Comparison of ENCODE assay signal across 13 cellular contexts in the genomic region with DNA sequence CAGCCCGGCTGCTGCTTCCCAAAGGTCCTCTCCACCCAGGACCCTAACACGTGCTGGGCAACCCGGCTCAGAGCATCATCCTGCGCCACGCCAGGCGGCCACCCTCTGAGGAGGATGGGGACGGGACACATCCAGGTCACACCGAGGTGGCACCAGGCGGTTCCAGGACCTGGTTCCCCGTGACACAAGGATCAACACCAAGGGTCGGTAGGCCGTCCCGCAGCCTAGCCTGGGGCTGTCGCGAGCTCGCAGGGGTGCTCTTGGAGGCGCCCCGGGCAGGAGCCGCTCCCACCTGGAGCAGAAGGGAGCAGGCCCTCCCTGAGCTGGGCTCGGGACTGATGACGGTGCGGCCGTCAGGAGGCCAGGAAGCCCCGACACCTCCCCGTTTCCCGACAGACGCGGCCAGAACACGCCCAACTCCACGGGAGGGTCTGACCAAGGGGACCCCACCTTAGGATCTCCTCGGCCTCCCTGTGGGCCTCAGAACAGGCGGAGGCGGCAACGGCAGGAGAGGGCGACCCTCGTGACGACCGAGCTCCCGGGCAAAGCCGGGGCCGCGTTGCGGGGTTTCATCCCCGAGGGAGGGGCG. TPM values are rescaled to one million over a fixed set of nuclear protein-coding genes. Genes with fewer than 3 reads are reported as not detected.
A peak's percentile ranks its signal among the peaks of the same experiment; 100 is the strongest.
DNase-seq lines count a peak whose midpoint lies in the region; ATAC-seq, FAIRE-seq and TF ChIP-seq lines count a peak whose summit lies in the region.
"Had no signal": no experiment of that assay in that cellular context is flagged by ENCODE, and none has a peak within 500 bp of the region (broad histone marks: within the 10 kb centered on the region; RNA-seq: fewer than 3 reads in every experiment).

No MANE protein-coding gene starts in this region.

- H3K36me3 ChIP-seq in H1 (ENCODE audit: control insufficient read depth in 2 of 4, insufficient read depth in 4 of 4, low read length in 3 of 4): no peaks in the 10 kb centered on the region
- H3K36me3 ChIP-seq in spleen: peaks cover 0 to 24% (median 0%) of the 10 kb centered on the region in 6 donors

- no peak for DNase-seq in activated T-cell treated with anti-CD3 and anti-CD28 coated beads, Interleukin-2, amount 50 U/mL, for 24 hours
- DNase-seq in activated T-cell treated with anti-CD3 and anti-CD28 coated beads for 4 hours (no peak), H1 (ENCODE audit: low read depth in 1 of 2, low spot score in 2 of 2) (no peak), spleen (peak; percentile 75), WTC11 (ENCODE audit: low spot score) (no peak), SKM-1 treated with dmso at 0.1 percent for 144 hours (lab: John Stamatoyannopoulos, UW; ENCODE audit: unreplicated experiment) (no peak)
- DNase-seq: activated CD4-positive, alpha-beta T cell treated with anti-CD3 and anti-CD28 coated beads, Interleukin-2, amount 10 ng/mL, durations not matched to agents 7 days and 5 days; CD4-positive, alpha-beta T cell; SHP77; T-helper 9 cell had no signal

- WGBS in H1 (ENCODE audit: extremely low coverage in 1 of 2, insufficient coverage in 1 of 2, insufficient read length in 1 of 2, insufficient replicate concordance in 2 of 2, low coverage in 1 of 2, low lambda C conversion rate in 2 of 2, missing lambda C conversion rate in 1 of 2), 2 experiments: 95% methylated on average over 31 of the region's 45 CpGs; no CpG with 5 or more reads in 1 of the 2 experiments
- WGBS in spleen, 5 donors: 68 to 94% (median 89%) methylated on average over 22 to 45 of the region's 45 CpGs

- TF ChIP-seq POLR2A in H1 (IDR thresholded peaks at IDR 0.05; ENCODE audit: control extremely low read depth in 1 of 2, low read depth in 2 of 2, low read length in 2 of 2): no peak
- TF ChIP-seq POLR2A in spleen (IDR thresholded peaks at IDR 0.05): no peak

- peaks cover 11% of the 10 kb centered on the region for H3K79me1 ChIP-seq in H1 (ENCODE audit: low read depth, low read length)

- peak overlapping the region; percentile 80 for H4K8ac ChIP-seq in H1 (ENCODE audit: extremely low read depth, insufficient read depth, low read length)

- H3K4me1 Mint-ChIP-seq in activated T-cell treated with anti-CD3 and anti-CD28 coated beads, Interleukin-2, amount 50 U/mL, for 24 hours (ENCODE audit: low read depth): peaks cover 18% of the 10 kb centered on the region
- no peaks in the 10 kb centered on the region for H3K4me1 Mint-ChIP-seq in WTC11

- no peak overlapping the region for H2BK12ac ChIP-seq in H1 (ENCODE audit: low read depth, low read length)

- H3K4me1 ChIP-seq in H1 (replicated peaks in 1 of 4; ENCODE audit: control insufficient read depth in 3 of 4, insufficient read depth in 4 of 4, low read length in 3 of 4) (peaks cover 0 to 5% (median 0%) of the 10 kb centered on the region in 4 experiments; a peak in 2 of 7 replicates), spleen (peaks cover 14 to 78% (median 30%) of the 10 kb centered on the region in 6 donors)

- no peak overlapping the region for H3K14ac ChIP-seq in H1 (ENCODE audit: insufficient read length)

- H3K27ac ChIP-seq in H1 (ENCODE audit: low read depth, low read length): no peak overlapping the region
- H3K27ac ChIP-seq in spleen: peak overlapping the region in 6 of 8 donors; percentile 8 to 63 (median 15)
- H3K27ac ChIP-seq: 22Rv1 had no signal

- H3K9me3 ChIP-seq in H1 (ENCODE audit: insufficient read depth in 2 of 2, low read depth in 1 of 2, low read length in 1 of 2) (no peaks in the 10 kb centered on the region), spleen (no peaks in the 10 kb centered on the region)

- TF ChIP-seq EP300 in H1 (IDR thresholded peaks at IDR 0.05; ENCODE audit: borderline replicate concordance in 1 of 2, low read depth in 2 of 2, low read length in 2 of 2): no peak

- no peak overlapping the region for H2BK15ac ChIP-seq in H1 (ENCODE audit: low read length)

- H3K27ac Mint-ChIP-seq in activated T-cell treated with anti-CD3 and anti-CD28 coated beads, Interleukin-2, amount 50 U/mL, for 24 hours: no peak overlapping the region
- no peak overlapping the region for H3K27ac Mint-ChIP-seq in WTC11
- H3K27ac Mint-ChIP-seq: activated CD4-positive, alpha-beta T cell treated with anti-CD3 and anti-CD28 coated beads, Interleukin-2, amount 10 ng/mL, durations not matched to agents 7 days and 5 days; CD4-positive, alpha-beta T cell; progenitor cell of endocrine pancreas had no signal

- H3K36me3 Mint-ChIP-seq in activated T-cell treated with anti-CD3 and anti-CD28 coated beads, Interleukin-2, amount 50 U/mL, for 24 hours (ENCODE audit: low read depth): peaks cover 7% of the 10 kb centered on the region
- no peaks in the 10 kb centered on the region for H3K36me3 Mint-ChIP-seq in WTC11

- no peak for ATAC-seq in WTC11

- no peak overlapping the region for H4K5ac ChIP-seq in H1 (ENCODE audit: insufficient read length, low read depth, low read length)

- intact Hi-C loops in spleen (cut with DNase I; ENCODE audit: low total_unique reads): no loop called here

- no peaks in the 10 kb centered on the region for H3K23me2 ChIP-seq in H1 (ENCODE audit: low read depth, low read length)

- H4K20me1 ChIP-seq in H1 (replicated peaks in 1 of 2; ENCODE audit: control insufficient read depth in 1 of 2, insufficient read depth in 2 of 2, low read length in 2 of 2): peaks cover 0 to 3% of the 10 kb centered on the region in 2 experiments

- H3K18ac ChIP-seq in H1 (ENCODE audit: extremely low read depth, low read length): no peak overlapping the region

- TF ChIP-seq RAD21 in H1 (IDR thresholded peaks at IDR 0.05 in 1 of 2, conservative IDR thresholded peaks at IDR 0.05 in 1 of 2; ENCODE audit: low read depth in 2 of 2, low read length in 2 of 2): no peak

- no peak overlapping the region for H3K4me2 ChIP-seq in H1 (ENCODE audit: insufficient read depth in 1 of 2, low read depth in 2 of 2, low read length in 2 of 2)

- H3K23ac ChIP-seq in H1 (ENCODE audit: insufficient read length): no peak overlapping the region

- no peaks in the 10 kb centered on the region for H3K27me3 Mint-ChIP-seq in activated T-cell treated with anti-CD3 and anti-CD28 coated beads, Interleukin-2, amount 50 U/mL, for 24 hours
- H3K27me3 Mint-ChIP-seq in WTC11 (ENCODE audit: low read depth): no peaks in the 10 kb centered on the region
- H3K27me3 Mint-ChIP-seq: activated CD4-positive, alpha-beta T cell treated with anti-CD3 and anti-CD28 coated beads, Interleukin-2, amount 10 ng/mL, durations not matched to agents 7 days and 5 days; CD4-positive, alpha-beta T cell; progenitor cell of endocrine pancreas had no signal

- FAIRE-seq in H1 (lab: Jason Lieb, UNC): no peak

- no peak overlapping the region for H2AK5ac ChIP-seq in H1 (ENCODE audit: low read depth, low read length)

- CTCF ChIA-PET in H1 (lab: Charles Lee; ENCODE audit: partially characterized antibody) (interaction anchor here (0.8 to 1.4 kb wide), 4 partner anchors 9 to 130 kb away, joined by 3 to 5 read pairs (median 4); a partner anchor contains a TSS), WTC11 (lab: Charles Lee) (interaction anchor here (0.5 kb wide), 1 partner anchor 41 kb away, joined by 3 read pairs; no protein-coding TSS in a partner anchor)

- H3K4ac ChIP-seq in H1 (replicated peaks; ENCODE audit: insufficient read length, low read depth, low read length): no peak overlapping the region

- H3K79me2 ChIP-seq in H1 (ENCODE audit: control insufficient read depth in 1 of 2, insufficient read depth in 2 of 2, low read length in 2 of 2): peaks cover 0 to 3% of the 10 kb centered on the region in 2 experiments; a peak in 1 of 4 replicates

- no peaks in the 10 kb centered on the region for H3K9me3 Mint-ChIP-seq in activated T-cell treated with anti-CD3 and anti-CD28 coated beads, Interleukin-2, amount 50 U/mL, for 24 hours
- no peaks in the 10 kb centered on the region for H3K9me3 Mint-ChIP-seq in WTC11
- H3K9me3 Mint-ChIP-seq: activated CD4-positive, alpha-beta T cell treated with anti-CD3 and anti-CD28 coated beads, Interleukin-2, amount 10 ng/mL, durations not matched to agents 7 days and 5 days; CD4-positive, alpha-beta T cell had no signal

- no peaks in the 10 kb centered on the region for H3K27me3 ChIP-seq in H1 (replicated peaks in 1 of 4; ENCODE audit: control insufficient read depth in 3 of 4, extremely low read depth in 1 of 4, insufficient read depth in 3 of 4, low read length in 3 of 4)
- peaks cover 0 to 15% (median 0%) of the 10 kb centered on the region in 7 donors for H3K27me3 ChIP-seq in spleen (replicated peaks in 1 of 7)

- peak overlapping the region; percentile 76 for H3K4me3 Mint-ChIP-seq in activated T-cell treated with anti-CD3 and anti-CD28 coated beads, Interleukin-2, amount 50 U/mL, for 24 hours
- H3K4me3 Mint-ChIP-seq in WTC11: no peak overlapping the region
- H3K4me3 Mint-ChIP-seq: CD4-positive, alpha-beta T cell had no signal

- H2BK20ac ChIP-seq in H1 (ENCODE audit: low read length): no peak overlapping the region

- H2AFZ ChIP-seq in H1 (ENCODE audit: low read length): no peak overlapping the region

- no peak overlapping the region for H2BK5ac ChIP-seq in H1 (ENCODE audit: low read depth, low read length)

- no peak for TF ChIP-seq CTCF in H1 (IDR thresholded peaks at IDR 0.05; ENCODE audit: control extremely low read depth in 1 of 3, insufficient read depth in 1 of 3, low read depth in 1 of 3, low read length in 3 of 3)
- no peak for TF ChIP-seq CTCF in spleen (IDR thresholded peaks at IDR 0.05 in 8 of 11, conservative IDR thresholded peaks at IDR 0.05 in 3 of 11)
- TF ChIP-seq CTCF in WTC11 (IDR thresholded peaks at IDR 0.05): no peak

- no peak overlapping the region for H3K56ac ChIP-seq in H1 (replicated peaks; ENCODE audit: insufficient read length, low read depth, low read length)

- no peak overlapping the region for H4K91ac ChIP-seq in H1 (replicated peaks; ENCODE audit: insufficient read length, low read length)

- H2BK120ac ChIP-seq in H1 (replicated peaks; ENCODE audit: low read depth, low read length): no peak overlapping the region

- POLR2A ChIA-PET in H1 (lab: Charles Lee; ENCODE audit: partially characterized antibody) (no interaction called here), WTC11 (lab: Charles Lee) (no interaction called here)

- no peak overlapping the region for H3K9ac ChIP-seq in H1 (replicated peaks in 1 of 4; ENCODE audit: extremely low read depth in 1 of 4, low read depth in 3 of 4, low read length in 3 of 4)

- H3K4me3 ChIP-seq in H1 (ENCODE audit: extremely low read depth in 1 of 4, insufficient read depth in 2 of 4, low read depth in 3 of 4, low read length in 4 of 4): no peak overlapping the region
- peak overlapping the region in 5 of 8 donors; percentile 32 to 54 (median 40) for H3K4me3 ChIP-seq in spleen

RNA-seq across cellular contexts. Expression of a gene that starts 6.3 kb away (rescaled TPM):
- 7.0 and 7.2 TPM in 2 replicates for total RNA-seq in H1 (2021; fragmentation: NEBNext Ultra II Directional; extraction: Animal tissue kit (Norgen Biotek cat#: 25700))
- polyA plus RNA-seq in H1 (2011; rRNA removed) (9.4 and 12.7 TPM in 2 replicates), spleen (10 to 100 TPM; 15.6 to 62.3 (median 43.4) TPM)
- polyA plus RNA-seq in H1 (2011; cell fraction: cytosol; rRNA removed): 11.1 TPM
- polyA plus RNA-seq in H1 (2011; cell fraction: nucleus; rRNA removed): 40.6 TPM
- polyA plus RNA-seq in H1 (2012, experiment 1 of 2): 4.4 to 11.7 TPM (median 10.6 TPM) in 4 replicates
- 6.7 TPM for polyA plus RNA-seq in H1 (2012, experiment 2 of 2)
- polyA plus RNA-seq in H1 (2013, experiment 1 of 2): 5.3 TPM
- 4.9 TPM for polyA plus RNA-seq in H1 (2013, experiment 2 of 2)
- 2.7 and 6.9 TPM in 2 replicates for polyA minus RNA-seq in H1 (2011; rRNA and poly(A)+ RNA removed)
- 6.4 TPM for polyA minus RNA-seq in H1 (2011; cell fraction: cytosol; rRNA and poly(A)+ RNA removed)
- polyA minus RNA-seq in H1 (2011; cell fraction: nucleus; rRNA and poly(A)+ RNA removed): 11.7 TPM
- total RNA-seq in spleen (10 to 100 TPM; 14.5 to 52.8 (median 29.8) TPM), WTC11 (2021) (20.4 to 23.1 TPM (median 21.2 TPM) in 3 replicates)

RNA-seq across cellular contexts. Expression of a gene that starts 6.5 kb away (rescaled TPM):
- 0.34 and 0.55 TPM in 2 replicates for total RNA-seq in H1 (2021; fragmentation: NEBNext Ultra II Directional; extraction: Animal tissue kit (Norgen Biotek cat#: 25700))
- polyA plus RNA-seq in H1 (2011; rRNA removed): 0.91 and 1.5 TPM in 2 replicates
- polyA plus RNA-seq in H1 (2011; cell fraction: cytosol; rRNA removed): 1.3 TPM
- polyA plus RNA-seq in H1 (2011; cell fraction: nucleus; rRNA removed): 4.7 TPM
- 0.41 to 1.2 TPM (median 0.88 TPM) in 4 replicates for polyA plus RNA-seq in H1 (2012, experiment 1 of 2)
- 0.25 TPM for polyA plus RNA-seq in H1 (2012, experiment 2 of 2)
- polyA plus RNA-seq in H1 (2013, experiment 1 of 2): 0.53 TPM
- polyA plus RNA-seq in H1 (2013, experiment 2 of 2): 0.44 TPM
- polyA minus RNA-seq in H1 (2011; rRNA and poly(A)+ RNA removed): not detected in 2 replicates
- polyA minus RNA-seq in H1 (2011; cell fraction: cytosol; rRNA and poly(A)+ RNA removed): 0.81 TPM
- 1.5 TPM for polyA minus RNA-seq in H1 (2011; cell fraction: nucleus; rRNA and poly(A)+ RNA removed)
- total RNA-seq in spleen: 10 to 100 TPM in 2 of 7 donors, 1 to 10 TPM in 5; 1.9 to 15.0 (median 5.3) TPM
- 10 to 100 TPM in 1 of 3 donors, 1 to 10 TPM in 2; 3.2 to 10.7 (median 7.8) TPM for polyA plus RNA-seq in spleen
- 2.9 to 5.9 TPM (median 4.8 TPM) in 3 replicates for total RNA-seq in WTC11 (2021)

RNA-seq across cellular contexts. Expression of a gene that starts 24.5 kb away (rescaled TPM):
- total RNA-seq in H1 (2021; fragmentation: NEBNext Ultra II Directional; extraction: Animal tissue kit (Norgen Biotek cat#: 25700)): 0.33 and 0.48 TPM in 2 replicates
- 0.51 and 1.1 TPM in 2 replicates for polyA plus RNA-seq in H1 (2011; rRNA removed)
- 0.69 TPM for polyA plus RNA-seq in H1 (2011; cell fraction: cytosol; rRNA removed)
- 6.1 TPM for polyA plus RNA-seq in H1 (2011; cell fraction: nucleus; rRNA removed)
- 0.39 to 1.0 TPM (median 0.86 TPM) in 4 replicates for polyA plus RNA-seq in H1 (2012, experiment 1 of 2)
- 0.30 TPM for polyA plus RNA-seq in H1 (2012, experiment 2 of 2)
- polyA plus RNA-seq in H1 (2013, experiment 1 of 2): 0.45 TPM
- 0.40 TPM for polyA plus RNA-seq in H1 (2013, experiment 2 of 2)
- polyA minus RNA-seq in H1 (2011; rRNA and poly(A)+ RNA removed): 0.12 TPM in 1 of 2 replicates, not detected in the other
- not detected for polyA minus RNA-seq in H1 (2011; cell fraction: cytosol; rRNA and poly(A)+ RNA removed)
- polyA minus RNA-seq in H1 (2011; cell fraction: nucleus; rRNA and poly(A)+ RNA removed): 0.40 TPM
- under 1 TPM in 3 of 7 donors, not detected in 4; 0.26 to 0.37 (median 0.28) TPM for total RNA-seq in spleen
- polyA plus RNA-seq in spleen: under 1 TPM; 0.07 to 0.10 (median 0.09) TPM
- 2.0 to 2.5 TPM (median 2.3 TPM) in 3 replicates for total RNA-seq in WTC11 (2021)
- total RNA-seq: activated CD4-positive, alpha-beta T cell treated with anti-CD3 and anti-CD28 coated beads, Interleukin-2, amount 10 ng/mL, durations not matched to agents 7 days and 5 days; CD4-positive, alpha-beta T cell; ureter had no signal

RNA-seq across cellular contexts. Expression of a gene that starts 42.5 kb away (rescaled TPM):
- total RNA-seq in H1 (2021; fragmentation: NEBNext Ultra II Directional; extraction: Animal tissue kit (Norgen Biotek cat#: 25700)): 55.5 and 56.7 TPM in 2 replicates
- polyA plus RNA-seq in H1 (2011; rRNA removed) (65.1 and 90.8 TPM in 2 replicates), spleen (10 to 100 TPM; 21.8 to 49.3 (median 26.7) TPM)
- polyA plus RNA-seq in H1 (2011; cell fraction: cytosol; rRNA removed): 65.8 TPM
- 223 TPM for polyA plus RNA-seq in H1 (2011; cell fraction: nucleus; rRNA removed)
- polyA plus RNA-seq in H1 (2012, experiment 1 of 2): 31.7 to 60.6 TPM (median 47.9 TPM) in 4 replicates
- polyA plus RNA-seq in H1 (2012, experiment 2 of 2): 42.0 TPM
- polyA plus RNA-seq in H1 (2013, experiment 1 of 2): 39.5 TPM
- 37.5 TPM for polyA plus RNA-seq in H1 (2013, experiment 2 of 2)
- 23.1 and 28.8 TPM in 2 replicates for polyA minus RNA-seq in H1 (2011; rRNA and poly(A)+ RNA removed)
- polyA minus RNA-seq in H1 (2011; cell fraction: cytosol; rRNA and poly(A)+ RNA removed): 32.0 TPM
- 41.2 TPM for polyA minus RNA-seq in H1 (2011; cell fraction: nucleus; rRNA and poly(A)+ RNA removed)
- total RNA-seq in spleen (10 to 100 TPM; 21.8 to 39.0 (median 25.5) TPM), WTC11 (2021) (61.6 to 63.7 TPM (median 61.9 TPM) in 3 replicates)

Comparison
In these comparisons a context has a peak if more than half of its experiments do, and no peak if none do; other contexts are left out.
1. H3K4me3 ChIP-seq: peak in spleen (5 of 8); none in H1 (0 of 4).